In the genomic region with DNA sequence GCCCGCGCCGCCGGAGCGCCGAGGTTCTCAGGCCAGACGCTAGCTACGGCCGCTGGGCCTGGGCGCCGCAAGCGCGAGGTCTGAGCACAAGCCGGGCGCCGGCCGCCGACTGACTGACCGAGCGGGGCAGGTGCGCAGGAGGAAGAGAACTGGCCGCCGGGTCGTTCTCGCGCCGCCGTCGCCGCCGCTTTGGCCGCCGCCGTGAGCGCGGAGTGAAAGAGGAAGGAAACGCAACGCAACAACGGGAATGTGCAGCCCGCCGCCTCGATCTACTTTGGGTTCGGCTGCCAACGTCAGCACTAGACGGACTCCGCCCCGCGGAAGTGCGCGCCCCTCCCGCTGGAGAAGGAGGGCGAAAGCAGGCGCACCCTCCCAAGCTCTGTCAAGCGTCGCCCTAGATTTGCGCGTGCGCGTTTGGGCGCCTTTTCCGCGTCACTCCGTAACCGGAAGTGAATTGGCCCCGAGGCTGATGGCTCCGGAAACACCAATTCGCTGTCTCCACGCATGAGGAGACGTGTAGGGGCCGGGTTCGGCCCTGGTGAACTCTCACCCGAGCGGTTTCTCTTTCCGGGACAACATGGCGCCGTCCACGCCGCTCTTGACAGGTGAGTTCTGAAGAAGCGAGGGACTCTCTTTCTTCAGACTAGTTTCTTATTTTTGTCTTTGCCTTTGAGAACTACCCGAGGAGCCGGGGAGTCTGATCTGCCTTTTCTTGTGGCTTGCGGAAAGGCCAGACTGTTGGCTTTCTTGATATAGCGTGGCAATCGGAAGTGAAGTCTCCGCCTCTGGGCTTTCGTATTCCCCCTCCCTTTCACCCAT, we compare ENCODE assay signal across 8 cellular contexts. TPM values are rescaled to one million over a fixed set of nuclear protein-coding genes. Genes with fewer than 3 reads are reported as not detected.
A peak's percentile ranks its signal among the peaks of the same experiment; 100 is the strongest.
DNase-seq lines count a peak whose midpoint lies in the region; ATAC-seq and TF ChIP-seq lines count a peak whose summit lies in the region.

TSS of gene EIF2A (plus strand) at position 562 of the 819 bp plus-strand sequence. CDS start at position 578, 16 bp downstream.
TSS of gene SERP1 (minus strand) at position 271 of the 819 bp plus-strand sequence. CDS start 361 bp downstream, outside the sequence.

- H3K27ac Mint-ChIP-seq in T-helper 1 cell treated with Interleukin-12 subunit alpha and Interleukin-12 subunit beta and Interleukin-4 antibody, amounts not matched to agents 30 μg/mL and 1 μg/mL, for 36 hours = peak within 1 kb of the TSS; percentile 96

- H3K9me3 Mint-ChIP-seq in T-helper 1 cell treated with Interleukin-12 subunit alpha and Interleukin-12 subunit beta and Interleukin-4 antibody, amounts not matched to agents 30 μg/mL and 1 μg/mL, for 36 hours = no peaks in the 10 kb centered on the region

- TF ChIP-seq POLR2A in upper lobe of left lung (IDR thresholded peaks at IDR 0.05) = peak; percentile 84 to 100 (median 98)

- peak in 1 of 4 donors; percentile 73 for TF ChIP-seq EP300 in upper lobe of left lung (IDR thresholded peaks at IDR 0.05)

- in situ Hi-C loops in GM13977 (cut with MboI; ENCODE audit: low pct_unique_long_range_greater_than_20kb, low sequenced_read_pairs, unreplicated experiment) = loop anchor here (25.0 kb wide), 2 partner anchors 316 to 591 kb away; no protein-coding TSS in a partner anchor

- 0 to 1% methylated on average over 86 of the region's 86 CpGs for WGBS in heart right ventricle, 2 donors
- 0% methylated on average over 15 to 68 of the region's 86 CpGs for WGBS in upper lobe of left lung, 2 donors

- intact Hi-C loops in heart right ventricle (cut with DNase I) = loop anchor here in 5 of 10 donors (1.0 to 5.0 kb wide), 6 partner anchors 56 to 216 kb away; partner anchors contain the start of genes ERICH6 (in 3 of the 5), SELENOT (in 2 of the 5), SIAH2 (in 2 of the 5) and TSC22D2 (in 2 of the 5)
- intact Hi-C loops in posterior cingulate gyrus (cut with DNase I) = loop anchor here (1.0 to 5.0 kb wide), 3 partner anchors 57 to 156 kb away; partner anchors contain the start of genes ERICH6 and SELENOT

- DNase-seq in GM13977 (ENCODE audit: low spot score) = peak; percentile 95
- peak; percentile 97 for DNase-seq in NCI-H1694 (lab: John Stamatoyannopoulos, UW)
- DNase-seq in amniotic stem cell (lab: John Stamatoyannopoulos, UW) = peak; percentile 98
- peak; percentile 98 to 99 for DNase-seq in heart right ventricle
- DNase-seq in posterior cingulate gyrus = peak; percentile 98 to 100 (median 99)
- DNase-seq in upper lobe of left lung = peak; percentile 99 to 100

- ATAC-seq in HG02884 (IDR thresholded peaks at IDR 0.05; ENCODE audit: unreplicated experiment) = peak; percentile 89
- peak; percentile 97 to 99 (median 98) for ATAC-seq in heart right ventricle
- peak; percentile 98 to 99 for ATAC-seq in upper lobe of left lung (ENCODE audit: low FRiP score in 2 of 2)

- H3K4me1 Mint-ChIP-seq in T-helper 1 cell treated with Interleukin-12 subunit alpha and Interleukin-12 subunit beta and Interleukin-4 antibody, amounts not matched to agents 30 μg/mL and 1 μg/mL, for 36 hours (ENCODE audit: low read depth) = peaks cover 49% of the 10 kb centered on the region

- H3K4me1 ChIP-seq in heart right ventricle = peaks cover 3 to 52% (median 33%) of the 10 kb centered on the region in 9 donors
- H3K4me1 ChIP-seq in upper lobe of left lung = peaks cover 28 to 54% (median 38%) of the 10 kb centered on the region in 4 donors

- H3K9me3 ChIP-seq in heart right ventricle (no peaks in the 10 kb centered on the region), upper lobe of left lung (no peaks in the 10 kb centered on the region)

- TF ChIP-seq CTCF in GM13977 (IDR thresholded peaks at IDR 0.05; ENCODE audit: extremely low read depth, insufficient read depth, missing control alignments) = no peak
- TF ChIP-seq CTCF in heart right ventricle (IDR thresholded peaks at IDR 0.05) = no peak
- TF ChIP-seq CTCF in upper lobe of left lung (IDR thresholded peaks at IDR 0.05) = peak in 3 of 6 experiments; percentile 30 to 51 (median 32)

- peaks cover 35% of the 10 kb centered on the region for H3K36me3 Mint-ChIP-seq in T-helper 1 cell treated with Interleukin-12 subunit alpha and Interleukin-12 subunit beta and Interleukin-4 antibody, amounts not matched to agents 30 μg/mL and 1 μg/mL, for 36 hours (ENCODE audit: low read depth)

- H3K36me3 ChIP-seq in heart right ventricle (peaks cover 0 to 52% (median 10%) of the 10 kb centered on the region in 9 donors), upper lobe of left lung (peaks cover 0 to 32% (median 4%) of the 10 kb centered on the region in 4 donors)

- H3K27me3 Mint-ChIP-seq in T-helper 1 cell treated with Interleukin-12 subunit alpha and Interleukin-12 subunit beta and Interleukin-4 antibody, amounts not matched to agents 30 μg/mL and 1 μg/mL, for 36 hours (ENCODE audit: low read depth) = no peaks in the 10 kb centered on the region

- H3K27ac ChIP-seq in heart right ventricle (peak within 1 kb of the TSS; percentile 92 to 99 (median 99)), upper lobe of left lung (peak within 1 kb of the TSS; percentile 98 to 99 (median 99))

- H3K4me3 ChIP-seq in heart right ventricle = peak within 1 kb of the TSS; percentile 80 to 92 (median 88)
- peak within 1 kb of the TSS; percentile 58 to 89 (median 71) for H3K4me3 ChIP-seq in upper lobe of left lung

- H3K4me3 Mint-ChIP-seq in T-helper 1 cell treated with Interleukin-12 subunit alpha and Interleukin-12 subunit beta and Interleukin-4 antibody, amounts not matched to agents 30 μg/mL and 1 μg/mL, for 36 hours = peak within 1 kb of the TSS; percentile 91

- H3K27me3 ChIP-seq in heart right ventricle (no peaks in the 10 kb centered on the region), upper lobe of left lung (no peaks in the 10 kb centered on the region)

RNA-seq across cellular contexts. Expression of gene EIF2A, which starts in this region (rescaled TPM):
- total RNA-seq in heart right ventricle (10 to 100 TPM; 67.5 to 86.5 (median 76.2) TPM), upper lobe of left lung (100 to 1,000 TPM in 2 of 6 donors, 10 to 100 TPM in 4; 40.1 to 202 (median 78.0) TPM)
- 10 to 100 TPM; 45.8 to 47.8 TPM for polyA plus RNA-seq in heart right ventricle

RNA-seq across cellular contexts. Expression of gene SERP1, which starts in this region (rescaled TPM):
- total RNA-seq in heart right ventricle (10 to 100 TPM; 17.5 to 33.7 (median 21.9) TPM), upper lobe of left lung (100 to 1,000 TPM; 160 to 459 (median 303) TPM)
- 10 to 100 TPM; 17.5 to 79.0 TPM for polyA plus RNA-seq in heart right ventricle

Comparison
In these comparisons a context has a peak if more than half of its experiments do, and no peak if none do; other contexts are left out.
1. Peak in every context shown above with its lines: DNase-seq, ATAC-seq, H3K4me3 ChIP-seq and H3K27ac ChIP-seq.
2. RNA of gene SERP1 (total RNA-seq): 160 to 459 TPM in upper lobe of left lung; 17.5 to 33.7 TPM in heart right ventricle; every median in the first group is over 4 times any median in the second.